Comparison of ENCODE assay signal across 10 cellular contexts in the genomic region with DNA sequence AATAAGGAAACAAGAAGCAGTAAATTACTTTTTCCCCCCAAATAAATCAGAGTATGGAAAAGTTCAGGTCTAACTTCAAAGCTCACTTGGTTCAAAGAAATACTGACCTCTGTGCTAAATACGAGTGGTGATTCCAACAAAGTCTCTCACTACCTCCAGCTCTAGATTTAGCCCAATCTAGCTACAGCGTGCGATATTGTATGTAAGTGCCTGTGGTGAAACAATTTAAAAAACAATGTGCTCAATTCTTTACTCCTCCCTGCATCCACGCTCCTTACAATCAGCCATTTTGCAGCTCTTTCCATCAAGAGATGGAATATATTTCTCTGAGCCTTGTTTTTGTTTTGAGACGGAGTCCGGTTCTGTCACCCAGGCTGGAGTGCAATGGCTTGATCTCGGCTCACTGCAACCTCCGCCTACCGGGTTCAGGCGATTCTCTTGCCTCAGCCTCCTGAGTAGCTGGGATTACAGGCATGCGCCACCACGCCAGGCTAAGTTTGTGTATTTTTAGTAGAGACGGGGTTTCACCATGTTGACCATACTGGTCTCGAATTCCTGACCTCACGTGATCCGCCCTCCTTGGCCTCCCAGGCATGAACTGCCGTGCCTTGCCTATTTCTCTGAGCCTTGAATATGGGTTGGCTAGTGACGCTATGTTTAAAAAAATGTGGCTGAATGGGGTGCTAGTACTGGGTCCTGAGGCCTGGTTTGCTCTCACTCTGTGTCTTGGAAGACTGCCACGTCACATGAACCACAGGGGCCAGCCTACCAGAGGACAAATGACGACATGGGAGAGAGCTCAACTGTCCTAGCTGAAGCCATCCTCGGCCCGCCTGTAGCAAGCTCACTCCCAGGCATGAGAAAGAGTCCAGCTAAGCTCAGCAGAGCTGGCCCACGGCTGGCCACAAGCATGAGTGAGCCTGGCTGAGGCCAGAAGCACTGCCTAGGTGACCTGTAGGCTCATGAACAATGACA. TPM values are rescaled to one million over a fixed set of nuclear protein-coding genes. Genes with fewer than 3 reads are reported as not detected.
DNase-seq lines count a peak whose midpoint lies in the region; ATAC-seq and TF ChIP-seq lines count a peak whose summit lies in the region.
"Had no signal": no experiment of that assay in that cellular context is flagged by ENCODE, and none has a peak within 500 bp of the region (broad histone marks: within the 10 kb centered on the region; RNA-seq: fewer than 3 reads in every experiment).

No MANE protein-coding gene starts in this region.

- DNase-seq in H4 (ENCODE audit: low spot score) = peak; percentile 53
- DNase-seq in activated CD4-positive, alpha-beta memory T cell treated with anti-CD3 and anti-CD28 coated beads for 36 hours = no peak
- peak; percentile 68 for DNase-seq in left cardiac atrium
- peak; percentile 56 to 85 for DNase-seq in psoas muscle
- DNase-seq in NCI-H2196 treated with DMSO at 0.1 percent for 48 hours (lab: John Stamatoyannopoulos, UW; ENCODE audit: unreplicated experiment) = no peak
- DNase-seq in GM10248 (ENCODE audit: extremely low spot score) = no peak
- DNase-seq: NCI-H524 treated with DMSO at 0.1 percent for 48 hours had no signal

- no peaks in the 10 kb centered on the region for H3K36me3 ChIP-seq in psoas muscle (ENCODE audit: insufficient read depth in 1 of 2, low read depth in 1 of 2)
- H3K36me3 ChIP-seq: cardiac muscle cell had no signal

- H3K9me3 Mint-ChIP-seq in activated CD4-positive, alpha-beta memory T cell treated with anti-CD3 and anti-CD28 coated beads for 36 hours = peaks cover 5% of the 10 kb centered on the region

- H3K27ac ChIP-seq in psoas muscle = peak overlapping the region; percentile 68
- H3K27ac ChIP-seq: cardiac muscle cell had no signal

- H3K9me3 ChIP-seq in psoas muscle = no peaks in the 10 kb centered on the region

- peaks cover 60% of the 10 kb centered on the region for H3K4me1 Mint-ChIP-seq in activated CD4-positive, alpha-beta memory T cell treated with anti-CD3 and anti-CD28 coated beads for 36 hours (ENCODE audit: low read depth)

- H3K27ac Mint-ChIP-seq in activated CD4-positive, alpha-beta memory T cell treated with anti-CD3 and anti-CD28 coated beads for 36 hours = peak overlapping the region; percentile 57

- H3K36me3 Mint-ChIP-seq in activated CD4-positive, alpha-beta memory T cell treated with anti-CD3 and anti-CD28 coated beads for 36 hours = peaks cover 10% of the 10 kb centered on the region

- WGBS in psoas muscle, 3 donors = 54 to 71% (median 56%) methylated on average over 23 of the region's 23 CpGs

- H3K4me3 Mint-ChIP-seq in activated CD4-positive, alpha-beta memory T cell treated with anti-CD3 and anti-CD28 coated beads for 36 hours = no peak overlapping the region

- peaks cover 46% of the 10 kb centered on the region for H3K4me1 ChIP-seq in psoas muscle

- ATAC-seq in left cardiac atrium (peak; percentile 91 to 93), psoas muscle (peak; percentile 86 to 98 (median 94)), HG03571 (IDR thresholded peaks at IDR 0.05; ENCODE audit: unreplicated experiment) (no peak), GM18502 (IDR thresholded peaks at IDR 0.05; ENCODE audit: poor library complexity, unreplicated experiment) (no peak)

- no peaks in the 10 kb centered on the region for H3K27me3 Mint-ChIP-seq in activated CD4-positive, alpha-beta memory T cell treated with anti-CD3 and anti-CD28 coated beads for 36 hours

- no peaks in the 10 kb centered on the region for H3K27me3 ChIP-seq in psoas muscle (ENCODE audit: insufficient read depth in 3 of 3, low read length in 2 of 3)
- H3K27me3 ChIP-seq: cardiac muscle cell had no signal

- CTCF ChIA-PET in activated CD4-positive, alpha-beta memory T cell treated with anti-CD3 and anti-CD28 coated beads for 36 hours (lab: Charles Lee) = interaction anchor here (1.1 kb wide), 1 partner anchor 11 kb away, joined by 3 read pairs; no protein-coding TSS in a partner anchor
- CTCF ChIA-PET in GM10248 (lab: Yijun Ruan, JAX) = interaction anchor here (1.2 to 3.4 kb wide), 3 partner anchors 10 to 25 kb away, joined by 3 to 8 read pairs (median 3); no protein-coding TSS in a partner anchor

- POLR2A ChIA-PET in activated CD4-positive, alpha-beta memory T cell treated with anti-CD3 and anti-CD28 coated beads for 36 hours (lab: Charles Lee) = interaction anchor here (0.7 to 1.8 kb wide), 2 partner anchors 11 to 14 kb away, joined by 3 to 6 read pairs; no protein-coding TSS in a partner anchor
- POLR2A ChIA-PET in GM10248 (lab: Yijun Ruan, JAX) = interaction anchor here (0.6 to 0.8 kb wide), 2 partner anchors 33 to 37 kb away, joined by 3 read pairs; no protein-coding TSS in a partner anchor

- TF ChIP-seq CTCF in psoas muscle (IDR thresholded peaks at IDR 0.05) (no peak), GM10248 (IDR thresholded peaks at IDR 0.05; ENCODE audit: control extremely low read depth, extremely low read depth, low read depth, missing control alignments) (no peak)

- H3K4me3 ChIP-seq in psoas muscle = no peak overlapping the region
- H3K4me3 ChIP-seq: cardiac muscle cell had no signal

- intact Hi-C loops in activated CD4-positive, alpha-beta memory T cell treated with anti-CD3 and anti-CD28 coated beads for 36 hours (cut with micrococcal nuclease) = no loop called here
- intact Hi-C loops in left cardiac atrium (cut with DNase I) (no loop called here), psoas muscle (cut with DNase I) (no loop called here)

RNA-seq across cellular contexts. Expression of gene WDFY1, which starts 14.8 kb away (rescaled TPM):
- total RNA-seq in H4 (2014; rRNA removed; shearing (Covaris generic)) = 23.7 and 27.2 TPM in 2 replicates
- 10 to 100 TPM; 48.7 to 50.1 TPM for total RNA-seq in activated CD4-positive, alpha-beta memory T cell treated with anti-CD3 and anti-CD28 coated beads for 36 hours
- total RNA-seq in left cardiac atrium (10 to 100 TPM; 14.1 to 20.5 TPM), psoas muscle (10 to 100 TPM; 11.2 to 21.8 (median 15.2) TPM)
- 10 to 100 TPM in 2 of 3 donors, 1 to 10 TPM in 1; 9.7 to 21.8 (median 10.2) TPM for polyA plus RNA-seq in psoas muscle

RNA-seq across cellular contexts. Expression of gene MRPL44, which starts 27.0 kb away (rescaled TPM):
- total RNA-seq in H4 (2014; rRNA removed; shearing (Covaris generic)) = 39.9 and 53.0 TPM in 2 replicates
- total RNA-seq in activated CD4-positive, alpha-beta memory T cell treated with anti-CD3 and anti-CD28 coated beads for 36 hours = 10 to 100 TPM; 39.4 to 41.6 TPM
- total RNA-seq in left cardiac atrium = 10 to 100 TPM; 28.0 to 29.5 TPM
- total RNA-seq in psoas muscle = 10 to 100 TPM; 26.4 to 37.9 (median 28.1) TPM
- polyA plus RNA-seq in psoas muscle = 10 to 100 TPM; 26.3 to 48.4 (median 44.0) TPM

Comparison
In these comparisons a context has a peak if more than half of its experiments do, and no peak if none do; other contexts are left out.
1. DNase-seq: peak in H4 (single experiment), left cardiac atrium (single experiment) and psoas muscle (2 of 2); none in activated CD4-positive, alpha-beta memory T cell treated with anti-CD3 and anti-CD28 coated beads for 36 hours (single experiment), NCI-H2196 treated with DMSO at 0.1 percent for 48 hours (single experiment) and GM10248 (single experiment).
2. ATAC-seq: peak in left cardiac atrium (2 of 2) and psoas muscle (4 of 4); none in HG03571 (single experiment) and GM18502 (single experiment).